16 cellular contexts compared by ENCODE assay signal in genomic region chr20:33394718-33395117, GRCh38. TPM values are rescaled to one million over a fixed set of nuclear protein-coding genes. Genes with fewer than 3 reads are reported as not detected.
A peak's percentile ranks its signal among the peaks of the same experiment; 100 is the strongest.
DNase-seq lines count a peak whose midpoint lies in the region; FAIRE-seq and TF ChIP-seq lines count a peak whose summit lies in the region.
"Had no signal": no experiment of that assay in that cellular context is flagged by ENCODE, and none has a peak within 500 bp of the region (broad histone marks: within the 10 kb centered on the region; RNA-seq: fewer than 3 reads in every experiment).

No MANE protein-coding gene starts in this region.

- DNase-seq in cardiac muscle cell (ENCODE audit: low read depth in 1 of 2, low spot score in 1 of 2) = no peak
- no peak for DNase-seq in right atrium auricular region (ENCODE audit: low spot score)
- DNase-seq in MM.1S = no peak
- DNase-seq in epithelial cell of proximal tubule (ENCODE audit: low read depth) = no peak
- DNase-seq in testis = peak; percentile 27
- DNase-seq in hepatocyte (ENCODE audit: low spot score) = no peak
- no peak for DNase-seq in osteoblast (ENCODE audit: insufficient read length, low spot score, missing footprints)
- DNase-seq in GM12891 (ENCODE audit: insufficient read length, low spot score) = no peak
- DNase-seq: activated effector memory CD4-positive, alpha-beta T cell treated with Interleukin-2 at 50 U/mL for 16 hours; anterior cingulate cortex; lower lobe of right lung; naive thymus-derived CD8-positive, alpha-beta T cell; NCI-H2081 treated with DMSO at 0.1 percent for 48 hours; NCI-H526 treated with DMSO at 0.1 percent for 48 hours; stomach; WERI-Rb-1 had no signal

- no peak overlapping the region for H3K9ac ChIP-seq in MM.1S (ENCODE audit: low read length)

- H3K27me3 ChIP-seq in cardiac muscle cell = no peaks in the 10 kb centered on the region
- no peaks in the 10 kb centered on the region for H3K27me3 ChIP-seq in right atrium auricular region
- H3K27me3 ChIP-seq in MM.1S (replicated peaks; ENCODE audit: insufficient read depth, low read length) = no peaks in the 10 kb centered on the region
- H3K27me3 ChIP-seq in testis = no peaks in the 10 kb centered on the region
- no peaks in the 10 kb centered on the region for H3K27me3 ChIP-seq in hepatocyte
- no peaks in the 10 kb centered on the region for H3K27me3 ChIP-seq in osteoblast (ENCODE audit: insufficient read depth, low read length)
- H3K27me3 ChIP-seq: stomach had no signal

- 86 to 92% methylated on average over 4 of the region's 4 CpGs for WGBS in testis, 2 donors
- 97% methylated on average over 4 of the region's 4 CpGs for WGBS in hepatocyte (ENCODE audit: low lambda C conversion rate, missing lambda C conversion rate)

- peaks cover 48% of the 10 kb centered on the region for H3K79me2 ChIP-seq in MM.1S (ENCODE audit: low read length)
- H3K79me2 ChIP-seq in hepatocyte = peaks cover 35% of the 10 kb centered on the region
- H3K79me2 ChIP-seq in osteoblast (ENCODE audit: insufficient read depth, low read length) = peaks cover 48% of the 10 kb centered on the region

- no peak overlapping the region for H3K4me3 ChIP-seq in cardiac muscle cell
- H3K4me3 ChIP-seq in right atrium auricular region = no peak overlapping the region
- H3K4me3 ChIP-seq in MM.1S (ENCODE audit: low read length) = no peak overlapping the region
- H3K4me3 ChIP-seq in epithelial cell of proximal tubule (ENCODE audit: low read depth, low read length) = no peak overlapping the region
- no peak overlapping the region for H3K4me3 ChIP-seq in testis
- H3K4me3 ChIP-seq in hepatocyte = no peak overlapping the region
- no peak overlapping the region for H3K4me3 ChIP-seq in osteoblast (ENCODE audit: insufficient read depth, low read length)
- H3K4me3 ChIP-seq: lower lobe of right lung, stomach had no signal

- H3K9me3 ChIP-seq in cardiac muscle cell (ENCODE audit: low read depth) (no peaks in the 10 kb centered on the region), right atrium auricular region (no peaks in the 10 kb centered on the region), MM.1S (replicated peaks; ENCODE audit: insufficient read depth, low read length) (no peaks in the 10 kb centered on the region), testis (no peaks in the 10 kb centered on the region), hepatocyte (ENCODE audit: low read depth) (no peaks in the 10 kb centered on the region), osteoblast (ENCODE audit: low read depth, low read length) (no peaks in the 10 kb centered on the region)
- H3K9me3 ChIP-seq: lower lobe of right lung, stomach had no signal

- intact Hi-C loops in testis (cut with DNase I; ENCODE audit: low total_unique reads) = no loop called here

- no peak for FAIRE-seq in GM12891 (lab: Jason Lieb, UNC)

- no peaks in the 10 kb centered on the region for H4K20me1 ChIP-seq in MM.1S (ENCODE audit: insufficient read depth, low read length)
- no peaks in the 10 kb centered on the region for H4K20me1 ChIP-seq in hepatocyte (ENCODE audit: insufficient read depth, poor library complexity, severe bottlenecking)
- no peaks in the 10 kb centered on the region for H4K20me1 ChIP-seq in osteoblast (ENCODE audit: insufficient read depth, low read length)

- H3K27ac ChIP-seq in cardiac muscle cell = peak overlapping the region; percentile 9
- no peak overlapping the region for H3K27ac ChIP-seq in right atrium auricular region
- H3K27ac ChIP-seq in MM.1S (ENCODE audit: low read length) = no peak overlapping the region
- no peak overlapping the region for H3K27ac ChIP-seq in testis
- no peak overlapping the region for H3K27ac ChIP-seq in hepatocyte
- H3K27ac ChIP-seq in osteoblast (ENCODE audit: low read depth, low read length) = no peak overlapping the region
- H3K27ac ChIP-seq: lower lobe of right lung, stomach, WERI-Rb-1 had no signal

- H2AFZ ChIP-seq in MM.1S (ENCODE audit: low read length) (no peak overlapping the region), hepatocyte (no peak overlapping the region), osteoblast (ENCODE audit: low read length) (no peak overlapping the region)

- H3K36me3 ChIP-seq in cardiac muscle cell (peaks cover 19% of the 10 kb centered on the region), right atrium auricular region (peaks cover 40% of the 10 kb centered on the region), MM.1S (replicated peaks; ENCODE audit: insufficient read depth, low read length) (peaks cover 3% of the 10 kb centered on the region; the same call in 1 of the 2 replicates), testis (ENCODE audit: low read depth, missing control alignments) (no peaks in the 10 kb centered on the region), hepatocyte (replicated peaks; ENCODE audit: insufficient read depth, low read depth) (no peaks in the 10 kb centered on the region), osteoblast (ENCODE audit: insufficient read depth, low read length) (peaks cover 24% of the 10 kb centered on the region)

- H3F3A ChIP-seq in MM.1S (ENCODE audit: insufficient read depth, low read length) = no peaks in the 10 kb centered on the region

- peak; percentile 15 for TF ChIP-seq CTCF in cardiac muscle cell (IDR thresholded peaks at IDR 0.05; ENCODE audit: low read depth, low read length)
- peak in 1 of 2 donors; percentile 30 for TF ChIP-seq CTCF in right atrium auricular region (IDR thresholded peaks at IDR 0.05)
- 0 out of 2 replicates have a peak, but pooled peaks have one; percentile 5 for TF ChIP-seq CTCF in MM.1S (IDR thresholded peaks at IDR 0.05; ENCODE audit: low read length)
- peak; percentile 45 for TF ChIP-seq CTCF in epithelial cell of proximal tubule (conservative IDR thresholded peaks at IDR 0.05; ENCODE audit: low read depth, low read length)
- no peak for TF ChIP-seq CTCF in testis (IDR thresholded peaks at IDR 0.05)
- no peak for TF ChIP-seq CTCF in hepatocyte (IDR thresholded peaks at IDR 0.05; ENCODE audit: poor library complexity)
- TF ChIP-seq CTCF in osteoblast (IDR thresholded peaks at IDR 0.05; ENCODE audit: extremely low read depth, low read depth, low read length) = no peak

- H3K4me2 ChIP-seq in MM.1S (ENCODE audit: low read depth, low read length) = no peak overlapping the region
- no peak overlapping the region for H3K4me2 ChIP-seq in hepatocyte
- H3K4me2 ChIP-seq in osteoblast (ENCODE audit: insufficient read depth, low read length) = no peak overlapping the region

- TF ChIP-seq POLR2A in testis (IDR thresholded peaks at IDR 0.05) (no peak), GM12891 (IDR thresholded peaks at IDR 0.05; ENCODE audit: low read depth, low read length) (no peak)

- H3K4me1 ChIP-seq in cardiac muscle cell (ENCODE audit: low read depth) (peaks cover 9% of the 10 kb centered on the region), right atrium auricular region (peaks cover 0 to 4% of the 10 kb centered on the region in 2 donors), MM.1S (ENCODE audit: low read length) (no peaks in the 10 kb centered on the region), testis (no peaks in the 10 kb centered on the region), hepatocyte (ENCODE audit: insufficient read depth) (peaks cover 5% of the 10 kb centered on the region), osteoblast (ENCODE audit: insufficient read depth, low read length) (no peaks in the 10 kb centered on the region)

- H3K9me2 ChIP-seq in MM.1S (replicated peaks; ENCODE audit: insufficient read depth, low read length) (no peaks in the 10 kb centered on the region), hepatocyte (replicated peaks; ENCODE audit: insufficient read depth) (no peaks in the 10 kb centered on the region)

TF ChIP-seq in GM12891, 5 proteins besides CTCF, POLR2A, EP300 and RAD21:
- TF ChIP-seq TAF1 (IDR thresholded peaks at IDR 0.05; ENCODE audit: low read depth, low read length) = no peak

RNA-seq across cellular contexts. Expression of gene CDK5RAP1, which starts 6.6 kb away (rescaled TPM):
- total RNA-seq in cardiac muscle cell = 24.1 and 37.9 TPM in 2 replicates
- polyA plus RNA-seq in cardiac muscle cell = 47.8 and 52.3 TPM in 2 replicates
- total RNA-seq in right atrium auricular region = 10 to 100 TPM; 13.9 to 22.8 TPM
- 28.8 and 42.1 TPM in 2 replicates for total RNA-seq in epithelial cell of proximal tubule
- total RNA-seq in testis = 10 to 100 TPM; 30.8 to 35.9 TPM
- polyA plus RNA-seq in testis (ENCODE audit: insufficient read depth, low read depth, low replicate concordance) = 36.6 TPM
- total RNA-seq in hepatocyte = 22.4 and 35.6 TPM in 2 replicates
- polyA plus RNA-seq in hepatocyte = 52.2 and 63.1 TPM in 2 replicates
- 14.4 and 16.6 TPM in 2 replicates for total RNA-seq in osteoblast
- 19.8 TPM for polyA plus RNA-seq in GM12891 (2012; ENCODE audit: low read depth, missing spikeins)

RNA-seq across cellular contexts. Expression of gene SNTA1, which starts 48.8 kb away (rescaled TPM):
- total RNA-seq in cardiac muscle cell (408 and 409 TPM in 2 replicates), right atrium auricular region (100 to 1,000 TPM; 183 to 295 TPM), epithelial cell of proximal tubule (6.9 and 12.4 TPM in 2 replicates), testis (100 to 1,000 TPM in 1 of 2 donors, 10 to 100 TPM in 1; 96.8 to 135 TPM), hepatocyte (24.5 and 28.0 TPM in 2 replicates), osteoblast (27.1 and 27.5 TPM in 2 replicates)
- polyA plus RNA-seq in cardiac muscle cell (329 and 393 TPM in 2 replicates), testis (ENCODE audit: insufficient read depth, low read depth, low replicate concordance) (28.0 TPM), hepatocyte (24.0 and 24.6 TPM in 2 replicates)
- polyA plus RNA-seq in GM12891 (2012; ENCODE audit: low read depth, missing spikeins) = 2.7 TPM

Comparison
In these comparisons a context has a peak if more than half of its experiments do, and no peak if none do; other contexts are left out.
1. CTCF ChIP-seq: peak in cardiac muscle cell (single experiment), MM.1S (single experiment) and epithelial cell of proximal tubule (single experiment); none in testis (0 of 3), hepatocyte (single experiment) and osteoblast (single experiment).